In genomic region chr12:98110516-98110915, GRCh38 we compare ENCODE assay signal across 15 cellular contexts.
DNase-seq lines count a peak whose midpoint lies in the region; ATAC-seq and TF ChIP-seq lines count a peak whose summit lies in the region.
"Had no signal": no experiment of that assay in that cellular context is flagged by ENCODE, and none has a peak within 500 bp of the region (broad histone marks: within the 10 kb centered on the region; RNA-seq: fewer than 3 reads in every experiment).

No MANE protein-coding gene starts in this region.

- no peak for TF ChIP-seq CTCF in Loucy (conservative IDR thresholded peaks at IDR 0.05; ENCODE audit: low read length)
- TF ChIP-seq CTCF in esophagus muscularis mucosa (IDR thresholded peaks at IDR 0.05), result no peak
- TF ChIP-seq CTCF in smooth muscle cell (IDR thresholded peaks at IDR 0.05; ENCODE audit: borderline replicate concordance, insufficient read depth, poor library complexity, severe bottlenecking), result no peak
- TF ChIP-seq CTCF in PC-3 (conservative IDR thresholded peaks at IDR 0.05; ENCODE audit: low read depth, low read length), result no peak

- H3K9me3 ChIP-seq in Loucy (ENCODE audit: insufficient read depth, low read depth, low read length) (no peaks in the 10 kb centered on the region), esophagus muscularis mucosa (no peaks in the 10 kb centered on the region), smooth muscle cell (replicated peaks; ENCODE audit: low read depth) (no peaks in the 10 kb centered on the region), PC-3 (ENCODE audit: low read length) (no peaks in the 10 kb centered on the region)

- H3K9me2 ChIP-seq in Loucy (replicated peaks; ENCODE audit: low read depth, low read length) (no peaks in the 10 kb centered on the region), PC-3 (replicated peaks; ENCODE audit: low read length) (no peaks in the 10 kb centered on the region)

- TF ChIP-seq EP300 in esophagus muscularis mucosa (IDR thresholded peaks at IDR 0.05), result no peak

- ATAC-seq in GM21529 (IDR thresholded peaks at IDR 0.05; ENCODE audit: unreplicated experiment) (no peak), PC-3 (no peak), GM21367 (IDR thresholded peaks at IDR 0.05; ENCODE audit: unreplicated experiment) (no peak)

- H3K4me3 ChIP-seq in Loucy (ENCODE audit: low read length, poor library complexity, severe bottlenecking) (no peak overlapping the region), esophagus muscularis mucosa (no peak overlapping the region), smooth muscle cell (no peak overlapping the region), PC-3 (ENCODE audit: low read length) (no peak overlapping the region)

- CTCF ChIA-PET in PC-3 (lab: Charles Lee), result no interaction called here

- WGBS in esophagus muscularis mucosa, result 61% methylated on average over 8 of the region's 8 CpGs
- WGBS in smooth muscle cell (ENCODE audit: low lambda C conversion rate), result 66% methylated on average over 8 of the region's 8 CpGs

- peak overlapping the region; percentile 19 for H3K9ac ChIP-seq in Loucy (ENCODE audit: low read depth, low read length, poor library complexity, severe bottlenecking)
- H3K9ac ChIP-seq in smooth muscle cell (ENCODE audit: low read depth), result no peak overlapping the region
- no peak overlapping the region for H3K9ac ChIP-seq in PC-3 (ENCODE audit: low read length)

- H3K36me3 ChIP-seq in Loucy (ENCODE audit: insufficient read depth, low read length) (no peaks in the 10 kb centered on the region), esophagus muscularis mucosa (no peaks in the 10 kb centered on the region), smooth muscle cell (ENCODE audit: low read depth) (no peaks in the 10 kb centered on the region), PC-3 (ENCODE audit: low read depth, low read length) (no peaks in the 10 kb centered on the region)

- peak; percentile 72 for DNase-seq in NCI-H82 (lab: John Stamatoyannopoulos, UW)
- peak; percentile 34 for DNase-seq in esophagus muscularis mucosa (ENCODE audit: extremely low spot score)
- DNase-seq in smooth muscle cell (lab: John Stamatoyannopoulos, UW; ENCODE audit: unreplicated experiment), result no peak
- DNase-seq in PC-3, result no peak
- DNase-seq: CD4-positive, alpha-beta memory T cell; DMS53; HCEC 1CT; NCI-H1105 treated with DMSO at 0.1 percent for 48 hours; NCI-H2227 treated with DMSO at 0.1 percent for 48 hours; OCI-M1; SHP77; T-helper 1 cell had no signal

- H3K4me2 ChIP-seq in Loucy (ENCODE audit: low read depth, low read length, poor library complexity, severe bottlenecking) (peak overlapping the region; percentile 53), smooth muscle cell (no peak overlapping the region), PC-3 (ENCODE audit: low read length) (no peak overlapping the region)

- TF ChIP-seq POLR2A in esophagus muscularis mucosa (IDR thresholded peaks at IDR 0.05; ENCODE audit: low read depth), result no peak

- H4K20me1 ChIP-seq in Loucy (ENCODE audit: insufficient read depth, low read length, poor library complexity, severe bottlenecking) (no peaks in the 10 kb centered on the region), smooth muscle cell (ENCODE audit: low read depth) (no peaks in the 10 kb centered on the region), PC-3 (ENCODE audit: low read length) (no peaks in the 10 kb centered on the region)

- H3K79me2 ChIP-seq in Loucy (ENCODE audit: insufficient read depth, low read length), result no peaks in the 10 kb centered on the region
- H3K79me2 ChIP-seq in smooth muscle cell (ENCODE audit: low read depth), result no peaks in the 10 kb centered on the region
- no peaks in the 10 kb centered on the region for H3K79me2 ChIP-seq in PC-3 (ENCODE audit: low read length)

- intact Hi-C loops in esophagus muscularis mucosa (cut with DNase I) (no loop called here), PC-3 (cut with micrococcal nuclease) (no loop called here)

- H2AFZ ChIP-seq in Loucy (ENCODE audit: low read length) (0 out of 2 replicates have a peak overlapping the region, but pooled peaks have one; percentile 51), smooth muscle cell (ENCODE audit: low read depth) (peak overlapping the region; percentile 55), PC-3 (ENCODE audit: low read length) (no peak overlapping the region)

- BruUV-seq in PC-3 (replicated peaks; lab: Mats Ljungman, UMichigan), result no TSS peak

- POLR2A ChIA-PET in PC-3 (lab: Charles Lee; ENCODE audit: unreplicated experiment), result no interaction called here

- H3K27me3 ChIP-seq in Loucy (ENCODE audit: insufficient read depth, low read length, poor library complexity, severe bottlenecking) (no peaks in the 10 kb centered on the region), esophagus muscularis mucosa (no peaks in the 10 kb centered on the region), smooth muscle cell (ENCODE audit: low read depth) (no peaks in the 10 kb centered on the region), PC-3 (ENCODE audit: low read length) (peaks cover 2% of the 10 kb centered on the region; the same call in 1 of the 2 replicates)

- H3K27ac ChIP-seq in esophagus muscularis mucosa (replicated peaks in 1 of 4), result no peak overlapping the region
- H3K27ac ChIP-seq in smooth muscle cell (ENCODE audit: low read depth), result no peak overlapping the region
- no peak overlapping the region for H3K27ac ChIP-seq in PC-3 (ENCODE audit: low read length)

- no peaks in the 10 kb centered on the region for H3F3A ChIP-seq in Loucy (ENCODE audit: low read depth)
- no peaks in the 10 kb centered on the region for H3F3A ChIP-seq in smooth muscle cell (ENCODE audit: low read depth)
- H3F3A ChIP-seq in PC-3 (ENCODE audit: low read length, unreplicated experiment), result no peaks in the 10 kb centered on the region

- H3K4me1 ChIP-seq in Loucy (ENCODE audit: insufficient read depth, low read length, poor library complexity, severe bottlenecking) (peaks cover 11% of the 10 kb centered on the region), esophagus muscularis mucosa (peaks cover 0 to 38% (median 23%) of the 10 kb centered on the region in 4 donors), smooth muscle cell (ENCODE audit: low read depth) (no peaks in the 10 kb centered on the region), PC-3 (ENCODE audit: insufficient read depth, low read length) (no peaks in the 10 kb centered on the region)

Comparison
In these comparisons a context has a peak if more than half of its experiments do, and no peak if none do; other contexts are left out.
1. DNase-seq: peak in NCI-H82 (single experiment) and esophagus muscularis mucosa (single experiment); none in smooth muscle cell (single experiment) and PC-3 (single experiment).